22 cellular contexts compared by ENCODE assay signal in genomic region chrX:78708830-78709229, GRCh38. TPM values are rescaled to one million over a fixed set of nuclear protein-coding genes. Genes with fewer than 3 reads are reported as not detected.
"Had no signal": no experiment of that assay in that cellular context is flagged by ENCODE, and none has a peak within 500 bp of the region (broad histone marks: within the 10 kb centered on the region; RNA-seq: fewer than 3 reads in every experiment).

No MANE protein-coding gene starts in this region.

- H3K36me3 ChIP-seq: brain microvascular endothelial cell, esophagus squamous epithelium, neural progenitor cell, thyroid gland had no signal

- ATAC-seq: activated CD8-positive, alpha-beta T cell treated with anti-CD3 and anti-CD28 coated beads for 36 hours; psoas muscle; right cardiac atrium; stimulated activated naive B cell treated with anti-CD40 and anti-IgM and Interleukin-4, amounts not matched to agents 10 μg/mL and 1 μg/mL and 100 μg/mL, for 72 hours had no signal

- H3K9me3 ChIP-seq: esophagus squamous epithelium, psoas muscle, thyroid gland had no signal

- H3K9ac ChIP-seq: neural progenitor cell had no signal

- H3K4me1 ChIP-seq: esophagus squamous epithelium, neural progenitor cell, psoas muscle, thyroid gland had no signal

- H3K27me3 ChIP-seq: brain microvascular endothelial cell, esophagus squamous epithelium, neural progenitor cell, thyroid gland had no signal

- H3K27me3 Mint-ChIP-seq: activated CD4-positive, alpha-beta T cell treated with anti-CD3 and anti-CD28 coated beads, Interleukin-2, amount 10 ng/mL, durations not matched to agents 24 days and 14 days; activated CD8-positive, alpha-beta T cell treated with anti-CD3 and anti-CD28 coated beads for 36 hours had no signal

- H3K9me3 Mint-ChIP-seq: activated CD4-positive, alpha-beta T cell treated with anti-CD3 and anti-CD28 coated beads, Interleukin-2, amount 10 ng/mL, durations not matched to agents 24 days and 14 days; activated CD8-positive, alpha-beta T cell treated with anti-CD3 and anti-CD28 coated beads for 36 hours; activated naive CD4-positive, alpha-beta T cell treated with anti-CD3 and anti-CD28 coated beads for 36 hours; activated T-cell treated with anti-CD3 and anti-CD28 coated beads, Interleukin-2, amount 50 U/mL, for 24 hours; neural progenitor cell; stimulated activated naive B cell treated with anti-CD40 and anti-IgM and Interleukin-4, amounts not matched to agents 10 μg/mL and 1 μg/mL and 100 μg/mL, for 72 hours had no signal

- H3K4me3 Mint-ChIP-seq: activated CD4-positive, alpha-beta T cell treated with anti-CD3 and anti-CD28 coated beads, Interleukin-2, amount 10 ng/mL, durations not matched to agents 24 days and 14 days; activated CD8-positive, alpha-beta T cell treated with anti-CD3 and anti-CD28 coated beads for 36 hours; activated naive CD4-positive, alpha-beta T cell treated with anti-CD3 and anti-CD28 coated beads for 36 hours; activated T-cell treated with anti-CD3 and anti-CD28 coated beads, Interleukin-2, amount 50 U/mL, for 24 hours; neural progenitor cell; stimulated activated naive B cell treated with anti-CD40 and anti-IgM and Interleukin-4, amounts not matched to agents 10 μg/mL and 1 μg/mL and 100 μg/mL, for 72 hours had no signal

- H3K4me3 ChIP-seq: esophagus squamous epithelium, neural progenitor cell, psoas muscle, thyroid gland had no signal

- H3K27ac Mint-ChIP-seq: activated CD4-positive, alpha-beta T cell treated with anti-CD3 and anti-CD28 coated beads, Interleukin-2, amount 10 ng/mL, durations not matched to agents 24 days and 14 days; activated CD8-positive, alpha-beta T cell treated with anti-CD3 and anti-CD28 coated beads for 36 hours; activated naive CD4-positive, alpha-beta T cell treated with anti-CD3 and anti-CD28 coated beads for 36 hours; activated T-cell treated with anti-CD3 and anti-CD28 coated beads, Interleukin-2, amount 50 U/mL, for 24 hours; neural progenitor cell; stimulated activated naive B cell treated with anti-CD40 and anti-IgM and Interleukin-4, amounts not matched to agents 10 μg/mL and 1 μg/mL and 100 μg/mL, for 72 hours had no signal

- DNase-seq: activated CD4-positive, alpha-beta T cell treated with anti-CD3 and anti-CD28 coated beads, Interleukin-2, amount 10 ng/mL, durations not matched to agents 24 days and 14 days; activated T-cell treated with anti-CD3 and anti-CD28 coated beads, Interleukin-2, amount 50 U/mL, for 24 hours; cerebellar nuclear complex; effector CD4-positive, alpha-beta T cell; esophagus squamous epithelium; foreskin melanocyte; hypothalamus; midbrain; psoas muscle; stimulated activated CD4-positive, alpha-beta T cell treated with anti-CD3 and anti-CD28 coated beads, Interleukin-4, amount 100 ng/mL, for 24 hours; stimulated activated naive B cell treated with anti-CD40 and anti-IgM and Interleukin-4, amounts not matched to agents 10 μg/mL and 1 μg/mL and 100 μg/mL, for 72 hours; T-helper 9 cell; thyroid gland had no signal

- H3K36me3 Mint-ChIP-seq: neural progenitor cell; stimulated activated naive B cell treated with anti-CD40 and anti-IgM and Interleukin-4, amounts not matched to agents 10 μg/mL and 1 μg/mL and 100 μg/mL, for 72 hours had no signal

- H3K27ac ChIP-seq: brain microvascular endothelial cell, neural progenitor cell, psoas muscle, thyroid gland had no signal

- H3K4me2 ChIP-seq: neural progenitor cell had no signal

RNA-seq across cellular contexts. Expression of gene LPAR4, which starts 38.7 kb away (rescaled TPM):
- total RNA-seq: activated CD4-positive, alpha-beta T cell treated with anti-CD3 and anti-CD28 coated beads, Interleukin-2, amount 10 ng/mL, durations not matched to agents 24 days and 14 days; activated CD8-positive, alpha-beta T cell treated with anti-CD3 and anti-CD28 coated beads for 36 hours; activated naive CD4-positive, alpha-beta T cell treated with anti-CD3 and anti-CD28 coated beads for 36 hours; left lobe of liver; mammary epithelial cell; psoas muscle had no signal

RNA-seq across cellular contexts. Expression of gene RTL3, which starts 49.7 kb away (rescaled TPM):
- total RNA-seq: activated CD4-positive, alpha-beta T cell treated with anti-CD3 and anti-CD28 coated beads, Interleukin-2, amount 10 ng/mL, durations not matched to agents 24 days and 14 days; activated CD8-positive, alpha-beta T cell treated with anti-CD3 and anti-CD28 coated beads for 36 hours; activated naive CD4-positive, alpha-beta T cell treated with anti-CD3 and anti-CD28 coated beads for 36 hours; left lobe of liver; mammary epithelial cell; osteoblast; ureter had no signal
